In genomic region chr2:315925-316324, GRCh38 we compare ENCODE assay signal across 2 cellular contexts. TPM values are rescaled to one million over a fixed set of nuclear protein-coding genes. Genes with fewer than 3 reads are reported as not detected.
"Had no signal": no experiment of that assay in that cellular context is flagged by ENCODE, and none has a peak within 500 bp of the region (broad histone marks: within the 10 kb centered on the region; RNA-seq: fewer than 3 reads in every experiment).

No MANE protein-coding gene starts in this region.

RNA-seq across cellular contexts. Expression of gene ALKAL2, which starts 28.0 kb away (rescaled TPM):
- total RNA-seq: naive thymus-derived CD8-positive, alpha-beta T cell; pulmonary artery endothelial cell had no signal
